ENCODE assay signal across 13 cellular contexts in genomic region chr1:70033934-70034333, GRCh38.
DNase-seq lines count a peak whose midpoint lies in the region; ATAC-seq, FAIRE-seq and TF ChIP-seq lines count a peak whose summit lies in the region.
"Had no signal": no experiment of that assay in that cellular context is flagged by ENCODE, and none has a peak within 500 bp of the region (broad histone marks: within the 10 kb centered on the region; RNA-seq: fewer than 3 reads in every experiment).

No MANE protein-coding gene starts in this region.

- TF ChIP-seq POLR2A in A549 (IDR thresholded peaks at IDR 0.05; ENCODE audit: low read length) (no peak), HCT116 (IDR thresholded peaks at IDR 0.05; ENCODE audit: borderline replicate concordance, extremely low read depth, insufficient read depth, insufficient read length) (no peak), K562 (conservative IDR thresholded peaks at IDR 0.05) (no peak), uterus (IDR thresholded peaks at IDR 0.05) (no peak)

- ATAC-seq in A549 (no peak), HCT116 (no peak), K562 (no peak), HG03025 (IDR thresholded peaks at IDR 0.05; ENCODE audit: low FRiP score, unreplicated experiment) (no peak), GM21619 (IDR thresholded peaks at IDR 0.05; ENCODE audit: unreplicated experiment) (no peak)

- no peak overlapping the region for H3K4me3 ChIP-seq in A549
- no peak overlapping the region for H3K4me3 ChIP-seq in HCT116 (replicated peaks in 1 of 2; ENCODE audit: low read depth in 1 of 2, low read length in 2 of 2)
- H3K4me3 ChIP-seq in K562, result no peak overlapping the region
- peak overlapping the region; percentile 36 for H3K4me3 ChIP-seq in iPS-18a (ENCODE audit: low read length)
- no peak overlapping the region for H3K4me3 ChIP-seq in uterus

- POLR2A ChIA-PET in A549 (lab: Yijun Ruan, JAX) (no interaction called here), HCT116 (lab: Charles Lee) (interaction anchor here (0.8 kb wide), 1 partner anchor 8 kb away, joined by 3 read pairs; no protein-coding TSS in a partner anchor), K562 (lab: Yijun Ruan, JAX) (interaction anchor here (0.8 to 1.0 kb wide), 2 partner anchors 9 to 198 kb away, joined by 3 to 6 read pairs; no protein-coding TSS in a partner anchor)

- no peaks in the 10 kb centered on the region for H3K9me1 ChIP-seq in K562 (ENCODE audit: control insufficient read depth, insufficient read depth, low read length)

- in situ Hi-C loops in K562 (cut with MboI), result loop anchor here (10.0 kb wide), 2 partner anchors 101 to 451 kb away; no protein-coding TSS in a partner anchor

- no peak for DNase-seq in A549 (ENCODE audit: low read depth in 1 of 2, low spot score in 1 of 2)
- no peak for DNase-seq in HCT116 (ENCODE audit: low read depth, low spot score)
- DNase-seq in K562 (ENCODE audit: extremely low read depth in 1 of 4, low spot score in 3 of 4), result no peak
- DNase-seq in uterus, result no peak
- DNase-seq: CD4-positive, alpha-beta T cell; Karpas-422 had no signal

- H3K4me1 ChIP-seq in A549 (no peaks in the 10 kb centered on the region), HCT116 (ENCODE audit: control insufficient read depth in 1 of 2, insufficient read depth in 2 of 2, low read length in 2 of 2) (no peaks in the 10 kb centered on the region; a peak in 1 of 4 replicates), K562 (replicated peaks in 1 of 2; ENCODE audit: control insufficient read depth in 2 of 2, insufficient read depth in 2 of 2, low read length in 2 of 2) (0 out of 5 replicates have a peak, but pooled peaks cover 0 to 3% of the 10 kb centered on the region in 2 experiments), iPS-18a (ENCODE audit: control insufficient read depth, low read depth, low read length) (peaks cover 7% of the 10 kb centered on the region), uterus (no peaks in the 10 kb centered on the region)
- H3K4me1 ChIP-seq: Caco-2 had no signal

- TF ChIP-seq CTCF in A549 (IDR thresholded peaks at IDR 0.05) (no peak), HCT116 (IDR thresholded peaks at IDR 0.05 in 2 of 3, conservative IDR thresholded peaks at IDR 0.05 in 1 of 3; ENCODE audit: borderline replicate concordance in 1 of 3, insufficient read depth in 1 of 3, low read depth in 2 of 3, low read length in 2 of 3) (no peak), K562 (IDR thresholded peaks at IDR 0.05 in 2 of 3, conservative IDR thresholded peaks at IDR 0.05 in 1 of 3; ENCODE audit: insufficient read depth in 2 of 3, low read depth in 1 of 3, low read length in 3 of 3) (no peak), uterus (IDR thresholded peaks at IDR 0.05) (no peak)

- FAIRE-seq in A549 (lab: Jason Lieb, UNC) (no peak), K562 (lab: Jason Lieb, UNC) (no peak)
- FAIRE-seq: G401.6, GM12891 had no signal

- no peak overlapping the region for H3K4me2 ChIP-seq in A549
- peak overlapping the region; percentile 19; the same call in 1 of the 2 replicates for H3K4me2 ChIP-seq in HCT116 (ENCODE audit: low read length)
- H3K4me2 ChIP-seq in K562 (ENCODE audit: insufficient read depth, low read length), result no peak overlapping the region

- no peaks in the 10 kb centered on the region for H3K9me3 ChIP-seq in A549
- H3K9me3 ChIP-seq in HCT116 (ENCODE audit: control insufficient read depth in 1 of 2, insufficient read depth in 1 of 2, low read depth in 1 of 2, low read length in 2 of 2), result no peaks in the 10 kb centered on the region
- no peaks in the 10 kb centered on the region for H3K9me3 ChIP-seq in K562 (replicated peaks; ENCODE audit: control insufficient read depth, insufficient read depth, low read depth, low read length)
- no peaks in the 10 kb centered on the region for H3K9me3 ChIP-seq in iPS-18a (ENCODE audit: control insufficient read depth, low read depth, low read length)
- no peaks in the 10 kb centered on the region for H3K9me3 ChIP-seq in uterus
- H3K9me3 ChIP-seq: Caco-2 had no signal

- H3K79me2 ChIP-seq in HCT116 (ENCODE audit: insufficient read depth, low read length), result no peaks in the 10 kb centered on the region
- no peaks in the 10 kb centered on the region for H3K79me2 ChIP-seq in K562 (ENCODE audit: control insufficient read depth, insufficient read depth, low read length)

- H3K27me3 ChIP-seq in HCT116 (ENCODE audit: insufficient read depth, low read length) (peaks cover 18% of the 10 kb centered on the region), K562 (ENCODE audit: control insufficient read depth in 2 of 2, insufficient read depth in 2 of 2, low read length in 2 of 2) (no peaks in the 10 kb centered on the region), iPS-18a (ENCODE audit: control insufficient read depth, insufficient read depth, low read length) (no peaks in the 10 kb centered on the region), uterus (no peaks in the 10 kb centered on the region)

- H3K36me3 ChIP-seq in HCT116 (ENCODE audit: control insufficient read depth in 1 of 2, insufficient read depth in 2 of 2, low read length in 2 of 2) (no peaks in the 10 kb centered on the region), K562 (ENCODE audit: control insufficient read depth, insufficient read depth, low read length) (no peaks in the 10 kb centered on the region), iPS-18a (ENCODE audit: control insufficient read depth, low read depth, low read length) (no peaks in the 10 kb centered on the region), uterus (no peaks in the 10 kb centered on the region)

- CTCF ChIA-PET in A549 (lab: Yijun Ruan, JAX), result no interaction called here
- CTCF ChIA-PET in HCT116 (lab: Charles Lee), result interaction anchor here (0.7 kb wide), 1 partner anchor 109 kb away, joined by 3 read pairs; no protein-coding TSS in a partner anchor
- CTCF ChIA-PET in K562 (lab: Yijun Ruan, JAX; ENCODE audit: low intra/inter-chr PET ratio), result interaction anchor here (1.7 kb wide), 1 partner anchor 108 kb away, joined by 13 read pairs; no protein-coding TSS in a partner anchor

- peak overlapping the region; percentile 24 for H2AFZ ChIP-seq in HCT116 (ENCODE audit: low read depth, low read length, poor library complexity, severe bottlenecking)
- H2AFZ ChIP-seq in K562 (ENCODE audit: low read depth, low read length), result peak overlapping the region; percentile 60; the same call in 1 of the 2 replicates

- TF ChIP-seq RAD21 in A549 (conservative IDR thresholded peaks at IDR 0.05 in 1 of 2, IDR thresholded peaks at IDR 0.05 in 1 of 2) (no peak), HCT116 (IDR thresholded peaks at IDR 0.05; ENCODE audit: low read depth) (no peak), K562 (CRISPR knock-in tag; conservative IDR thresholded peaks at IDR 0.05 in 1 of 2, IDR thresholded peaks at IDR 0.05 in 1 of 2) (no peak)

- no peak overlapping the region for H3K9ac ChIP-seq in HCT116 (ENCODE audit: low read length)
- H3K9ac ChIP-seq in K562 (ENCODE audit: insufficient read depth in 1 of 2, low read depth in 2 of 2, low read length in 2 of 2), result no peak overlapping the region
- no peak overlapping the region for H3K9ac ChIP-seq in iPS-18a (ENCODE audit: low read length)

- H3K9me2 ChIP-seq in HCT116 (ENCODE audit: insufficient read depth), result no peaks in the 10 kb centered on the region

- no peak overlapping the region for H3K27ac ChIP-seq in A549
- no peak overlapping the region for H3K27ac ChIP-seq in HCT116 (ENCODE audit: low read depth, low read length)
- H3K27ac ChIP-seq in K562 (ENCODE audit: extremely low read depth, low read depth, low read length), result no peak overlapping the region
- H3K27ac ChIP-seq in iPS-18a (ENCODE audit: low read length), result peak overlapping the region; percentile 25
- H3K27ac ChIP-seq in uterus, result no peak overlapping the region
- H3K27ac ChIP-seq: C4-2B had no signal

- RAD21 ChIA-PET in HCT116 (lab: Charles Lee; ENCODE audit: low non-redundant PET in 1 of 2, low total read pairs in 2 of 2, uncharacterized antibody in 2 of 2, unreplicated experiment in 2 of 2), result no interaction called here

- TF ChIP-seq EP300 in A549 (IDR thresholded peaks at IDR 0.05) (no peak), K562 (IDR thresholded peaks at IDR 0.05; ENCODE audit: low read length) (no peak)

- H4K20me1 ChIP-seq in HCT116 (ENCODE audit: insufficient read depth), result no peaks in the 10 kb centered on the region
- H4K20me1 ChIP-seq in K562 (replicated peaks; ENCODE audit: control insufficient read depth, insufficient read depth, low read length), result no peaks in the 10 kb centered on the region

- BruUV-seq in HCT116 (replicated peaks; lab: Mats Ljungman, UMichigan) (no TSS peak), K562 (replicated peaks; lab: Mats Ljungman, UMichigan) (no TSS peak)

- intact Hi-C loops in HCT116 (cut with micrococcal nuclease) (loop anchor here (10.0 kb wide), 1 partner anchor 661 kb away; no protein-coding TSS in a partner anchor), K562 (cut with micrococcal nuclease) (loop anchor here (1.0 to 5.0 kb wide), 5 partner anchors 99 to 477 kb away; no protein-coding TSS in a partner anchor), uterus (cut with DNase I; ENCODE audit: low total_unique reads) (no loop called here)

TF ChIP-seq in A549, 52 proteins besides CTCF, POLR2A, EP300 and RAD21:
- TF ChIP-seq RCOR1 (IDR thresholded peaks at IDR 0.05; ENCODE audit: low read depth, low read length) (no peak), MAFK (IDR thresholded peaks at IDR 0.05; ENCODE audit: partially characterized antibody) (peak; percentile 87)

TF ChIP-seq in HCT116, 20 proteins besides CTCF, POLR2A, EP300 and RAD21:
- TF ChIP-seq ZNF274 (IDR thresholded peaks at IDR 0.05; ENCODE audit: low read depth, low read length) (no peak), SIN3A (IDR thresholded peaks at IDR 0.05; ENCODE audit: low read depth) (no peak)

TF ChIP-seq in K562, 482 proteins besides CTCF, POLR2A, EP300 and RAD21 (continues in another document):
- TF ChIP-seq C11orf30 (IDR thresholded peaks at IDR 0.05; ENCODE audit: low read depth), result peak; percentile 94
- TF ChIP-seq RHOXF2B (CRISPR knock-in tag; conservative IDR thresholded peaks at IDR 0.05), result no peak
- peak; percentile 92 for TF ChIP-seq MAFG (tag; conservative IDR thresholded peaks at IDR 0.05)
- TF ChIP-seq FOXA1 (IDR thresholded peaks at IDR 0.05; ENCODE audit: borderline replicate concordance), result no peak
- TF ChIP-seq THAP7 (CRISPR knock-in tag; IDR thresholded peaks at IDR 0.05), result no peak

Comparison
In these comparisons a context has a peak if more than half of its experiments do, and no peak if none do; other contexts are left out.
1. Of the 35 proteins assayed by ChIP-seq in both K562 and A549: peak only in K562: none; only in A549: none; in both: MAFK; in neither: 34.